ENCODE assay signal across 1 cellular context in the genomic region with DNA sequence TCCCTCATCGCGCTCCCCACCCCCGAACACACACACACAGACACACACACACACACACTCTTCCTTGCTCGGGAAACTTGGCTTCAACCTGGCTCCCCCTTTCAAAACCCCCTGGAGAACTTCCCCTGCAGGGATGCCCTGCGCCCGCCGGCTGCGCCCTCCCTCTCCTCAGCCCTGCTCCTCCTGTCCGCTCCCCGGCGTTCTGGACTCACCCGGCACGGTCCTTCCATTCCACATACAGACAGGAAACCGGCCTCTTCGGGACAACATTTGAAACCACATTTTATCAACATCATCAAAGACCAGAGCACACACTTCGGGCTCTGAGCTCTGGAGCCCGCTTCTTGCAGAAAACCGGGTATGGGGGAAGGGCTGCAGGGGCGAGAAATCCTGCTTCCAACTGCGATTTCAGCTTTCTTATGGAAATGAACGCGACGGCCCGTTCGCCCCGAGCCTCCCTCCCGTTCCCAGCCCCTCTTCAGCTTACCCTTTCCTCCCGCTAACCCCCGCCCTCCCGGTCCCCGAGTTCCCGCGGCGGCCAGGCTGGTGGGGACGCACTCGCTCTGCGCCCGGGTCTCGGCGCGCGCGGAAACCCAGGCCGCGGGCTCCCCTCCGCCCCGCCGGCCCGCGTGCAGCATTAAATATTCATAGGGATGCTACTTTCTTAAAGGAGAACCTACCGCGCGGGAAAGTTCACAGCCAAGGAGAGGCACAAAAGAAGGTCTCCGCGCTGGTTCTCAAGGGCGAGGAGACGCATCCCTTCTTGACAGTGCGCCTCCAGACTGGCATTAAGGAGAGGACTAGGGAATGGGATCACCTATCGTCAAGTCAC.
TF ChIP-seq lines count a peak whose summit lies in the region.

No MANE protein-coding gene starts in this region.

TF ChIP-seq in HepG2, 621 proteins besides CTCF, POLR2A, EP300 and RAD21:
- 0 out of 2 replicates have a peak, but pooled peaks have one; percentile 10 for TF ChIP-seq EZH2 (conservative IDR thresholded peaks at IDR 0.05; ENCODE audit: low read depth, low read length)
- TF ChIP-seq, protein P1, sequence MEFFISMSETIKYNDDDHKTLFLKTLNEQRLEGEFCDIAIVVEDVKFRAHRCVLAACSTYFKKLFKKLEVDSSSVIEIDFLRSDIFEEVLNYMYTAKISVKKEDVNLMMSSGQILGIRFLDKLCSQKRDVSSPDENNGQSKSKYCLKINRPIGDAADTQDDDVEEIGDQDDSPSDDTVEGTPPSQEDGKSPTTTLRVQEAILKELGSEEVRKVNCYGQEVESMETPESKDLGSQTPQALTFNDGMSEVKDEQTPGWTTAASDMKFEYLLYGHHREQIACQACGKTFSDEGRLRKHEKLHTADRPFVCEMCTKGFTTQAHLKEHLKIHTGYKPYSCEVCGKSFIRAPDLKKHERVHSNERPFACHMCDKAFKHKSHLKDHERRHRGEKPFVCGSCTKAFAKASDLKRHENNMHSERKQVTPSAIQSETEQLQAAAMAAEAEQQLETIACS (CRISPR knock-in tag; IDR thresholded peaks at IDR 0.05): no peak
